Comparison of ENCODE assay signal across 18 cellular contexts in the genomic region with DNA sequence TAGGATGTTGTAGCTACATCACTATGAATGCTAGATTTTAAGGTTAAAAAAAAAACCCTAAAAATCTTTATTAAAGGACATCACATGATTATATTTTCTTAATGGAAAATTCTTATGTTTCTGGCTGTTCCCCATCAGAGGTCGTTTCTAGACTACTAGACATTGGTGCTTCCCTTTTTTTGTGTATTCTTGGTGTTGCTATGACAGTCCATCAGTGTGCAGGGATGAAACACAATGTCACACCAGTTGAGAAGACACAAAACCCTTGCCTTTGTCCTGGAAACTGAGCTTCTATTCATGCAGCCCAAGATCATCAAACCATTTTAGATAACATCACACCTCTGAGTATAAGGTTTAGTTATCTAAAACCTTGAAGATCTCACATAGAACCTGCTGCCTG.
"Had no signal": no experiment of that assay in that cellular context is flagged by ENCODE, and none has a peak within 500 bp of the region (broad histone marks: within the 10 kb centered on the region; RNA-seq: fewer than 3 reads in every experiment).

No MANE protein-coding gene starts in this region.

- H3K27me3 ChIP-seq: testis had no signal

- DNase-seq: activated CD4-positive, alpha-beta T cell treated with anti-CD3 and anti-CD28 coated beads for 1 hour; activated CD4-positive, alpha-beta T cell treated with anti-CD3 and anti-CD28 coated beads, Interleukin-2, amount 50 U/mL, for 4 hours; activated naive CD4-positive, alpha-beta T cell treated with Interleukin-2 at 50 U/mL for 16 hours; activated naive CD8-positive, alpha-beta T cell treated with anti-CD3 and anti-CD28 coated beads, Interleukin-2, amount 50 U/mL, for 24 hours; aorta; cerebellar nuclear complex; effector memory CD4-positive, alpha-beta T cell; kidney glomerular epithelial cell; left ventricle myocardium superior; mesenchymal stem cell; retina; stimulated activated CD4-positive, alpha-beta T cell treated with anti-CD3 and anti-CD28 coated beads, Interleukin-2, amount 100 ng/mL, for 48 hours; stimulated activated naive CD8-positive, alpha-beta T cell treated with anti-CD3 and anti-CD28 coated beads, Interleukin-15, Interleukin-2, amounts not matched to agents 100 U/mL and 50 U/mL, for 24 hours; T1000; testis had no signal

- H3K9me3 Mint-ChIP-seq: activated naive CD8-positive, alpha-beta T cell treated with anti-CD3 and anti-CD28 coated beads, Interleukin-2, amount 50 U/mL, for 24 hours; activated T-helper 17 cell treated with anti-CD3 and anti-CD28 coated beads, Interleukin-2, amount 50 U/mL, for 72 hours; natural killer cell treated with Interleukin-12 subunit alpha and Interleukin-12 subunit beta and Interleukin-15 and Interleukin-18, amount 100 ng/mL, for 72 hours had no signal

- H3K9me3 ChIP-seq: testis had no signal

- H3K4me3 ChIP-seq: testis had no signal

- H3K27ac ChIP-seq: epithelial cell of prostate, testis had no signal

- ATAC-seq: activated naive CD8-positive, alpha-beta T cell treated with anti-CD3 and anti-CD28 coated beads, Interleukin-2, amount 50 U/mL, for 24 hours; activated T-helper 17 cell treated with anti-CD3 and anti-CD28 coated beads, Interleukin-2, amount 50 U/mL, for 72 hours; left ventricle myocardium superior; natural killer cell treated with Interleukin-12 subunit alpha and Interleukin-12 subunit beta and Interleukin-15 and Interleukin-18, amount 100 ng/mL, for 72 hours; stimulated activated naive CD8-positive, alpha-beta T cell treated with anti-CD3 and anti-CD28 coated beads, Interleukin-15, Interleukin-2, amounts not matched to agents 100 U/mL and 50 U/mL, for 24 hours had no signal

- H3K4me3 Mint-ChIP-seq: activated naive CD8-positive, alpha-beta T cell treated with anti-CD3 and anti-CD28 coated beads, Interleukin-2, amount 50 U/mL, for 24 hours; activated T-helper 17 cell treated with anti-CD3 and anti-CD28 coated beads, Interleukin-2, amount 50 U/mL, for 72 hours had no signal

- H3K27ac Mint-ChIP-seq: natural killer cell treated with Interleukin-12 subunit alpha and Interleukin-12 subunit beta and Interleukin-15 and Interleukin-18, amount 100 ng/mL, for 72 hours had no signal

- H3K36me3 Mint-ChIP-seq: natural killer cell treated with Interleukin-12 subunit alpha and Interleukin-12 subunit beta and Interleukin-15 and Interleukin-18, amount 100 ng/mL, for 72 hours had no signal
